In genomic region chr6:149843051-149843633, GRCh38 we compare ENCODE assay signal across 21 cellular contexts. TPM values are rescaled to one million over a fixed set of nuclear protein-coding genes. Genes with fewer than 3 reads are reported as not detected.
"Had no signal": no experiment of that assay in that cellular context is flagged by ENCODE, and none has a peak within 500 bp of the region (broad histone marks: within the 10 kb centered on the region; RNA-seq: fewer than 3 reads in every experiment).

No MANE protein-coding gene starts in this region.

- FAIRE-seq: islet of Langerhans had no signal

- H3K4me3 ChIP-seq: ascending aorta, breast epithelium, hepatocyte, lung, skin epidermis, stomach, upper lobe of left lung had no signal

- DNase-seq: activated gamma-delta T cell; cerebellar nuclear complex; effector CD8-positive, alpha-beta T cell; midbrain; occipital lobe; stimulated activated CD4-positive, alpha-beta T cell treated with anti-CD3 and anti-CD28 coated beads, Interleukin-2, amount 100 ng/mL, for 48 hours; stomach; upper lobe of left lung had no signal

- H3K27ac ChIP-seq: ascending aorta, hepatocyte, skin epidermis, stomach, upper lobe of left lung had no signal

- H3K36me3 ChIP-seq: ascending aorta, breast epithelium had no signal

- H3K27me3 Mint-ChIP-seq: activated naive CD4-positive, alpha-beta T cell treated with anti-CD3 and anti-CD28 coated beads, Interleukin-2, amount 50 U/mL, for 24 hours had no signal

- ATAC-seq: activated CD4-positive, CD25-positive, alpha-beta regulatory T cell treated with anti-CD3 and anti-CD28 coated beads, Interleukin-2, amount 50 U/mL, for 24 hours; esophagus mucosa; left colon had no signal

- H3K36me3 Mint-ChIP-seq: activated naive CD4-positive, alpha-beta T cell treated with anti-CD3 and anti-CD28 coated beads, Interleukin-2, amount 50 U/mL, for 24 hours had no signal

- H3K27me3 ChIP-seq: ascending aorta, breast epithelium, hepatocyte, stomach, upper lobe of left lung had no signal

- H3K27ac Mint-ChIP-seq: activated naive CD4-positive, alpha-beta T cell treated with anti-CD3 and anti-CD28 coated beads, Interleukin-2, amount 50 U/mL, for 24 hours; nephron; T-helper 1 cell treated with Interleukin-12 subunit alpha and Interleukin-12 subunit beta and Interleukin-4 antibody, amounts not matched to agents 30 μg/mL and 1 μg/mL, for 36 hours had no signal

- H3K4me3 Mint-ChIP-seq: activated naive CD4-positive, alpha-beta T cell treated with anti-CD3 and anti-CD28 coated beads, Interleukin-2, amount 50 U/mL, for 24 hours; nephron; T-helper 1 cell treated with Interleukin-12 subunit alpha and Interleukin-12 subunit beta and Interleukin-4 antibody, amounts not matched to agents 30 μg/mL and 1 μg/mL, for 36 hours had no signal

- H3K4me2 ChIP-seq: hepatocyte had no signal

- H3K9me3 ChIP-seq: ascending aorta, breast epithelium, stomach, upper lobe of left lung had no signal

- H2AFZ ChIP-seq: hepatocyte had no signal

- H3K9me3 Mint-ChIP-seq: activated naive CD4-positive, alpha-beta T cell treated with anti-CD3 and anti-CD28 coated beads, Interleukin-2, amount 50 U/mL, for 24 hours; nephron; T-helper 1 cell treated with Interleukin-12 subunit alpha and Interleukin-12 subunit beta and Interleukin-4 antibody, amounts not matched to agents 30 μg/mL and 1 μg/mL, for 36 hours had no signal

- H3K4me1 Mint-ChIP-seq: activated naive CD4-positive, alpha-beta T cell treated with anti-CD3 and anti-CD28 coated beads, Interleukin-2, amount 50 U/mL, for 24 hours had no signal

- H3K79me2 ChIP-seq: hepatocyte had no signal

RNA-seq across cellular contexts. Expression of gene RAET1E, which starts 54.8 kb away (rescaled TPM):
- total RNA-seq: ascending aorta, hepatocyte, occipital lobe, stomach, temporal lobe had no signal
- polyA plus RNA-seq: hepatocyte had no signal
